In the genomic region with DNA sequence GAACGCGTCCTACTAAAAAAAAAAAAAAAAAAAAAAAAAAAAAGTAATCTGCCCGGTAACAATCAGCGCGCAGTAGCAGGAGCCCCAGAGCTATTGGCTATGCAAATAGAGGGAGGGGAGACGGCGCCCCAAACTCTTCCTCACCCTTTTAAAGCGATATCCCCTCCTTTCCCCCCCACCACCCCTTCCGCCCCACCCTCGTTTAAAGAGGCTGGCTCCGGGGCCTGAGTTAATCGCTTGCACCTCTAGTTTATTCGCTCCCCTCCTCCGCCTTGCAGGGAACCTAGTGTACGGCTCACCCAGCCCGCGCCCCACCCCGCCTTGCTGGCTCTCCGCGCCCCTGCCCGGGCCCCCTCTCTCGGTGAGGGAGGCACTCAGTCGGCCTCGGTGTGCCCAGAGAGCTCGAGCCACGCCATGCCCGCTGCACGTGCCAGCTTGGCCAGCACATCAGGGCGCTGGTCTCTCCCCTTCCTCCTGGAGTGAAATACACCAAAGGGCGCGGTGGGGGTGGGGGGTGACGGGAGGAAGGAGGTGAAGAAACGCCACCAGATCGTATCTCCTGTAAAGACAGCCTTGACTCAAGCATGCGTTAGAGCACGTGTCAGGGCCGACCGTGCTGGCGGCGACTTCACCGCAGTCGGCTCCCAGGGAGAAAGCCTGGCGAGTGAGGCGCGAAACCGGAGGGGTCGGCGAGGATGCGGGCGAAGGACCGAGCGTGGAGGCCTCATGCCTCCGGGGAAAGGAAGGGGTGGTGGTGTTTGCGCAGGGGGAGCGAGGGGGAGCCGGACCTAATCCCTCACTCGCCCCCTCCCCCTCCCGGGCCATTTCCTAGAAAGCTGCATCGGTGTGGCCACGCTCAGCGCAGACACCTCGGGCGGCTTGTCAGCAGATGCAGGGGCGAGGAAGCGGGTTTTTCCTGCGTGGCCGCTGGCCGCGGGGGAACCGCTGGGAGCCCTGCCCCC, we compare ENCODE assay signal across 8 cellular contexts. TPM values are rescaled to one million over a fixed set of nuclear protein-coding genes. Genes with fewer than 3 reads are reported as not detected.
DNase-seq lines count a peak whose midpoint lies in the region; ATAC-seq, FAIRE-seq and TF ChIP-seq lines count a peak whose summit lies in the region.

No MANE protein-coding gene starts in this region.

- H3K36me3 ChIP-seq in pancreas = no peaks in the 10 kb centered on the region
- H3K36me3 ChIP-seq in thoracic aorta = peaks cover 4% of the 10 kb centered on the region

- WGBS in pancreas, 2 donors = 1 to 2% methylated on average over 53 to 70 of the region's 70 CpGs

- FAIRE-seq in pancreas (lab: Jason Lieb, UNC) = no peak

- H3K4me1 ChIP-seq in pancreas (peaks cover 10 to 25% (median 12%) of the 10 kb centered on the region in 3 donors), thoracic aorta (ENCODE audit: control insufficient read depth in 1 of 2, low read depth in 2 of 2) (peaks cover 13 to 52% of the 10 kb centered on the region in 2 donors)

- no peak for TF ChIP-seq CTCF in pancreas (IDR thresholded peaks at IDR 0.05)
- TF ChIP-seq CTCF in thoracic aorta (IDR thresholded peaks at IDR 0.05) = no peak

- H3K27ac ChIP-seq in pancreas (peak overlapping the region in 2 of 4 donors; percentile 59 to 71), thoracic aorta (peak overlapping the region in 1 of 2 donors; percentile 41)

- H3K9me3 ChIP-seq in pancreas (no peaks in the 10 kb centered on the region), thoracic aorta (no peaks in the 10 kb centered on the region)

- intact Hi-C loops in pancreas (cut with DNase I) = loop anchor here in 1 of 3 donors (10.0 kb wide), 2 partner anchors 277 to 387 kb away; no protein-coding TSS in a partner anchor

- peak; percentile 97 for DNase-seq in RKO (ENCODE audit: low spot score)
- peak; percentile 72 to 81 (median 74) for DNase-seq in activated naive CD4-positive, alpha-beta T cell (lab: John Stamatoyannopoulos, UW)
- peak; percentile 23 for DNase-seq in globus pallidus (ENCODE audit: low spot score)
- peak in 5 of 6 donors; percentile 58 to 82 (median 69) for DNase-seq in pancreas
- no peak for DNase-seq in thoracic aorta (ENCODE audit: low spot score)
- no peak for DNase-seq in NCI-H2081 (lab: John Stamatoyannopoulos, UW)

- H3K4me3 ChIP-seq in pancreas (peak overlapping the region; percentile 7 to 81 (median 42)), thoracic aorta (peak overlapping the region; percentile 81)

- ATAC-seq in GM18517 (IDR thresholded peaks at IDR 0.05; ENCODE audit: unreplicated experiment) (peak; percentile 41), HG02852 (IDR thresholded peaks at IDR 0.05; ENCODE audit: unreplicated experiment) (peak; percentile 39), pancreas (peak; percentile 35 to 47 (median 42)), thoracic aorta (ENCODE audit: insufficient number of reproducible peaks, low FRiP score, low read depth) (no peak)

- H3K27me3 ChIP-seq in pancreas = peaks cover 0 to 12% (median 0%) of the 10 kb centered on the region in 4 donors
- H3K27me3 ChIP-seq in thoracic aorta (replicated peaks; ENCODE audit: insufficient read depth) = no peaks in the 10 kb centered on the region

RNA-seq across cellular contexts. Expression of a gene that starts 1.3 kb away (rescaled TPM):
- total RNA-seq in pancreas (10 to 100 TPM; 51.5 to 75.6 (median 63.5) TPM), thoracic aorta (100 to 1,000 TPM; 108 to 153 TPM)
- polyA plus RNA-seq in pancreas = 1 to 10 TPM; 6.3 to 9.1 TPM

RNA-seq across cellular contexts. Expression of a gene that starts 48.7 kb away (rescaled TPM):
- total RNA-seq in pancreas (1 to 10 TPM in 5 of 6 donors, under 1 TPM in 1; 0.51 to 5.5 (median 1.8) TPM), thoracic aorta (1 to 10 TPM; 4.1 to 9.5 TPM)
- 1 to 10 TPM; 1.4 to 2.3 TPM for polyA plus RNA-seq in pancreas

Comparison
In these comparisons a context has a peak if more than half of its experiments do, and no peak if none do; other contexts are left out.
1. DNase-seq: peak in RKO (single experiment), activated naive CD4-positive, alpha-beta T cell (4 of 4), globus pallidus (single experiment) and pancreas (5 of 6); none in thoracic aorta (single experiment) and NCI-H2081 (0 of 2).